17 cellular contexts compared by ENCODE assay signal in genomic region chr6:34172961-34173775, GRCh38. TPM values are rescaled to one million over a fixed set of nuclear protein-coding genes. Genes with fewer than 3 reads are reported as not detected.
"Had no signal": no experiment of that assay in that cellular context is flagged by ENCODE, and none has a peak within 500 bp of the region (broad histone marks: within the 10 kb centered on the region; RNA-seq: fewer than 3 reads in every experiment).

No MANE protein-coding gene starts in this region.

- H3K36me3 ChIP-seq: gastrocnemius medialis, heart right ventricle had no signal

- H3K27me3 ChIP-seq: gastrocnemius medialis had no signal

- DNase-seq: activated CD4-positive, alpha-beta memory T cell treated with anti-CD3 and anti-CD28 coated beads for 36 hours; amygdala; gastrocnemius medialis; heart right ventricle; natural killer cell; nucleus accumbens; right cardiac atrium; stimulated activated CD4-positive, alpha-beta T cell treated with anti-CD3 and anti-CD28 coated beads, Interleukin-2, amount 100 ng/mL, for 24 hours; stimulated activated naive CD4-positive, alpha-beta T cell; T1000 had no signal

- H3K4me1 ChIP-seq: gastrocnemius medialis, heart right ventricle had no signal

- H3K4me3 ChIP-seq: gastrocnemius medialis, heart right ventricle had no signal

- H3K27ac ChIP-seq: gastrocnemius medialis, heart right ventricle had no signal

- ATAC-seq: gastrocnemius medialis, heart right ventricle, natural killer cell, right cardiac atrium had no signal

- H3K9me3 ChIP-seq: gastrocnemius medialis, heart right ventricle had no signal

- H3K4me3 Mint-ChIP-seq: activated CD4-positive, alpha-beta memory T cell treated with anti-CD3 and anti-CD28 coated beads for 36 hours; activated naive CD4-positive, alpha-beta T cell treated with anti-CD3 and anti-CD28 coated beads, Interleukin-2, amount 50 U/mL, for 24 hours; activated T-helper 1 cell treated with anti-CD3 and anti-CD28 coated beads, Interleukin-12 subunit alpha, Interleukin-12 subunit beta, Interleukin-2, Interleukin-4 antibody, amounts not matched to agents 30 ng/mL and 10 ng/mL and 1 ng/mL, durations not matched to agents 14 hours and 24 hours and 36 hours; brain; natural killer cell had no signal

- H3K36me3 Mint-ChIP-seq: activated CD4-positive, alpha-beta memory T cell treated with anti-CD3 and anti-CD28 coated beads for 36 hours; brain; natural killer cell had no signal

- H3K9me3 Mint-ChIP-seq: activated CD4-positive, alpha-beta memory T cell treated with anti-CD3 and anti-CD28 coated beads for 36 hours; activated T-helper 1 cell treated with anti-CD3 and anti-CD28 coated beads, Interleukin-12 subunit alpha, Interleukin-12 subunit beta, Interleukin-2, Interleukin-4 antibody, amounts not matched to agents 30 ng/mL and 10 ng/mL and 1 ng/mL, durations not matched to agents 14 hours and 24 hours and 36 hours; natural killer cell had no signal

- H3K27ac Mint-ChIP-seq: activated CD4-positive, alpha-beta memory T cell treated with anti-CD3 and anti-CD28 coated beads for 36 hours; activated naive CD4-positive, alpha-beta T cell treated with anti-CD3 and anti-CD28 coated beads, Interleukin-2, amount 50 U/mL, for 24 hours; activated T-helper 1 cell treated with anti-CD3 and anti-CD28 coated beads, Interleukin-12 subunit alpha, Interleukin-12 subunit beta, Interleukin-2, Interleukin-4 antibody, amounts not matched to agents 30 ng/mL and 10 ng/mL and 1 ng/mL, durations not matched to agents 14 hours and 24 hours and 36 hours; brain; natural killer cell; progenitor cell of endocrine pancreas had no signal

- H3K4me1 Mint-ChIP-seq: brain, natural killer cell had no signal

- H3K27me3 Mint-ChIP-seq: activated CD4-positive, alpha-beta memory T cell treated with anti-CD3 and anti-CD28 coated beads for 36 hours; activated naive CD4-positive, alpha-beta T cell treated with anti-CD3 and anti-CD28 coated beads, Interleukin-2, amount 50 U/mL, for 24 hours had no signal

RNA-seq across cellular contexts. Expression of gene GRM4, which starts 27.3 kb away (rescaled TPM):
- total RNA-seq: activated T-helper 1 cell treated with anti-CD3 and anti-CD28 coated beads, Interleukin-12 subunit alpha, Interleukin-12 subunit beta, Interleukin-2, Interleukin-4 antibody, amounts not matched to agents 30 ng/mL and 10 ng/mL and 1 ng/mL, durations not matched to agents 14 hours and 24 hours and 36 hours; heart right ventricle; lung microvascular endothelial cell; mucosa of gallbladder; natural killer cell; right cardiac atrium; SK-MEL-5 had no signal
- polyA plus RNA-seq: heart right ventricle, right cardiac atrium had no signal
